In the genomic region with DNA sequence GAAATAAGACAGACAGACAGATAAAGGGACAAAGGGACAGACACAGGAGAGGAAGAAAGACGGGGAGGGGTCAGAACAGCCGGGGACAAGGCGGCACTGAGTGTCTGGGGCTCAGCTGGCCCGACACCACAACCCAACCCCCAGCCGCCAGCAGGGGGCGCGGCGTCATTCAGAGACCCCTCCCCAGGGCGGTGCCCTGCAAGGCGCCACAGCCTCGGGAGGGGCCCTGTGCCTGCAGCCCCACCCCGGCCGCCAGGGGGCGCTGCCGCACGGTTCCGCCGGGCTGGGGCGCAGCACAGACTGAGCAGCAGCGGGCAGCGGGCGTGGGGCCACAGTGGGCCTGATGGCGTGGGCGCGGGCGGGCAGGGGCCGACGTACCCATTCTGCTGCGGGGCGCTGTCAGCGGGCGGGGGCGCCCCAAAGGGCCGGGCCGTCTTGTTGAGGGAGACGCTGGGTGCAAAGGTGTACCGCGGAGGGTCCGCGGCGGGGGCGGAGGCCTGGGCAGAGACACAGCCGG, we compare ENCODE assay signal across 8 cellular contexts. TPM values are rescaled to one million over a fixed set of nuclear protein-coding genes. Genes with fewer than 3 reads are reported as not detected.
DNase-seq lines count a peak whose midpoint lies in the region; ATAC-seq and TF ChIP-seq lines count a peak whose summit lies in the region.

No MANE protein-coding gene starts in this region.

- H3K27ac Mint-ChIP-seq in activated CD4-positive, alpha-beta T cell treated with anti-CD3 and anti-CD28 coated beads for 36 hours, result no peak overlapping the region

- H3K79me2 ChIP-seq in osteoblast (ENCODE audit: insufficient read depth, low read length), result peaks cover 77% of the 10 kb centered on the region

- H3K4me2 ChIP-seq in osteoblast (ENCODE audit: insufficient read depth, low read length), result no peak overlapping the region

- H3K27me3 ChIP-seq in osteoblast (ENCODE audit: insufficient read depth, low read length), result no peaks in the 10 kb centered on the region

- peaks cover 90% of the 10 kb centered on the region for H4K20me1 ChIP-seq in osteoblast (ENCODE audit: insufficient read depth, low read length)

- no peak overlapping the region for H3K27ac ChIP-seq in osteoblast (ENCODE audit: low read depth, low read length)

- H3K27me3 Mint-ChIP-seq in activated CD4-positive, alpha-beta T cell treated with anti-CD3 and anti-CD28 coated beads for 36 hours, result no peaks in the 10 kb centered on the region

- CTCF ChIA-PET in activated CD4-positive, alpha-beta T cell treated with anti-CD3 and anti-CD28 coated beads for 36 hours (lab: Charles Lee), result interaction anchor here (1.5 to 1.6 kb wide), 2 partner anchors 10 to 12 kb away, joined by 4 to 6 read pairs; no protein-coding TSS in a partner anchor

- peaks cover 21% of the 10 kb centered on the region for H3K36me3 Mint-ChIP-seq in activated CD4-positive, alpha-beta T cell treated with anti-CD3 and anti-CD28 coated beads for 36 hours (ENCODE audit: low read depth)

- TF ChIP-seq CTCF in choroid plexus epithelial cell (conservative IDR thresholded peaks at IDR 0.05; ENCODE audit: low read depth, low read length), result peak; percentile 56
- peak; percentile 53 for TF ChIP-seq CTCF in osteoblast (IDR thresholded peaks at IDR 0.05; ENCODE audit: extremely low read depth, low read depth, low read length)

- peaks cover 21% of the 10 kb centered on the region for H3K4me1 Mint-ChIP-seq in activated CD4-positive, alpha-beta T cell treated with anti-CD3 and anti-CD28 coated beads for 36 hours

- no peak overlapping the region for H3K4me3 Mint-ChIP-seq in activated CD4-positive, alpha-beta T cell treated with anti-CD3 and anti-CD28 coated beads for 36 hours

- no peaks in the 10 kb centered on the region for H3K9me3 Mint-ChIP-seq in activated CD4-positive, alpha-beta T cell treated with anti-CD3 and anti-CD28 coated beads for 36 hours (ENCODE audit: low read depth)

- peaks cover 84% of the 10 kb centered on the region for H3K36me3 ChIP-seq in osteoblast (ENCODE audit: insufficient read depth, low read length)

- POLR2A ChIA-PET in activated CD4-positive, alpha-beta T cell treated with anti-CD3 and anti-CD28 coated beads for 36 hours (lab: Charles Lee), result no interaction called here

- no peaks in the 10 kb centered on the region for H3K9me3 ChIP-seq in osteoblast (ENCODE audit: low read depth, low read length)

- peak; percentile 40 for ATAC-seq in activated CD4-positive, alpha-beta T cell treated with anti-CD3 and anti-CD28 coated beads for 36 hours
- no peak for ATAC-seq in HG03025 (IDR thresholded peaks at IDR 0.05; ENCODE audit: low FRiP score, unreplicated experiment)

- DNase-seq in activated CD4-positive, alpha-beta T cell treated with anti-CD3 and anti-CD28 coated beads for 36 hours, result peak; percentile 73
- DNase-seq in activated CD4-positive, alpha-beta T cell treated with anti-CD3 and anti-CD28 coated beads, Interleukin-2, amount 50 U/mL, for 1 hour, result no peak
- peak; percentile 93 for DNase-seq in NCI-H69 (lab: John Stamatoyannopoulos, UW)
- DNase-seq in choroid plexus epithelial cell (ENCODE audit: low read depth), result peak; percentile 55
- DNase-seq in osteoblast (ENCODE audit: insufficient read length, low spot score, missing footprints), result peak; percentile 97
- DNase-seq in mesenteric fat pad (ENCODE audit: low spot score), result no peak
- no peak for DNase-seq in NCI-H1105 (lab: John Stamatoyannopoulos, UW)

- H3K4me1 ChIP-seq in osteoblast (ENCODE audit: insufficient read depth, low read length), result peaks cover 43% of the 10 kb centered on the region

- intact Hi-C loops in activated CD4-positive, alpha-beta T cell treated with anti-CD3 and anti-CD28 coated beads for 36 hours (cut with DNase I, micrococcal nuclease), result no loop called here

- H3K4me3 ChIP-seq in choroid plexus epithelial cell (ENCODE audit: low read depth, low read length) (no peak overlapping the region), osteoblast (ENCODE audit: insufficient read depth, low read length) (no peak overlapping the region)

- H2AFZ ChIP-seq in osteoblast (ENCODE audit: low read length), result no peak overlapping the region

RNA-seq across cellular contexts. Expression of a gene that starts 5.9 kb away (rescaled TPM):
- total RNA-seq in activated CD4-positive, alpha-beta T cell treated with anti-CD3 and anti-CD28 coated beads for 36 hours, result 10 to 100 TPM; 41.9 to 50.2 TPM
- total RNA-seq in osteoblast (157 and 159 TPM in 2 replicates), mesenteric fat pad (58.8 TPM)

RNA-seq across cellular contexts. Expression of a gene that starts 18.1 kb away (rescaled TPM):
- total RNA-seq in activated CD4-positive, alpha-beta T cell treated with anti-CD3 and anti-CD28 coated beads for 36 hours, result 10 to 100 TPM; 29.5 to 41.2 TPM
- total RNA-seq in osteoblast (121 and 139 TPM in 2 replicates), mesenteric fat pad (44.3 TPM)

RNA-seq across cellular contexts. Expression of a gene that starts 18.1 kb away (rescaled TPM):
- total RNA-seq in activated CD4-positive, alpha-beta T cell treated with anti-CD3 and anti-CD28 coated beads for 36 hours, result 1 to 10 TPM; 4.2 to 4.8 TPM
- total RNA-seq in osteoblast, result 1.1 and 1.5 TPM in 2 replicates
- total RNA-seq in mesenteric fat pad, result 22.6 TPM

RNA-seq across cellular contexts. Expression of a gene that starts 25.3 kb away (rescaled TPM):
- 100 to 1,000 TPM; 192 to 197 TPM for total RNA-seq in activated CD4-positive, alpha-beta T cell treated with anti-CD3 and anti-CD28 coated beads for 36 hours
- 49.5 and 68.4 TPM in 2 replicates for total RNA-seq in osteoblast
- 63.8 TPM for total RNA-seq in mesenteric fat pad

RNA-seq across cellular contexts. Expression of a gene that starts 44.9 kb away (rescaled TPM):
- total RNA-seq in activated CD4-positive, alpha-beta T cell treated with anti-CD3 and anti-CD28 coated beads for 36 hours, result 10 to 100 TPM; 12.3 to 13.0 TPM
- total RNA-seq in osteoblast, result 10.0 and 12.7 TPM in 2 replicates
- total RNA-seq in mesenteric fat pad, result 1.00 TPM

Comparison
In these comparisons a context has a peak if more than half of its experiments do, and no peak if none do; other contexts are left out.
1. DNase-seq: peak in activated CD4-positive, alpha-beta T cell treated with anti-CD3 and anti-CD28 coated beads for 36 hours (single experiment), NCI-H69 (single experiment), choroid plexus epithelial cell (single experiment) and osteoblast (single experiment); none in activated CD4-positive, alpha-beta T cell treated with anti-CD3 and anti-CD28 coated beads, Interleukin-2, amount 50 U/mL, for 1 hour (single experiment), mesenteric fat pad (single experiment) and NCI-H1105 (single experiment).